In the genomic region with DNA sequence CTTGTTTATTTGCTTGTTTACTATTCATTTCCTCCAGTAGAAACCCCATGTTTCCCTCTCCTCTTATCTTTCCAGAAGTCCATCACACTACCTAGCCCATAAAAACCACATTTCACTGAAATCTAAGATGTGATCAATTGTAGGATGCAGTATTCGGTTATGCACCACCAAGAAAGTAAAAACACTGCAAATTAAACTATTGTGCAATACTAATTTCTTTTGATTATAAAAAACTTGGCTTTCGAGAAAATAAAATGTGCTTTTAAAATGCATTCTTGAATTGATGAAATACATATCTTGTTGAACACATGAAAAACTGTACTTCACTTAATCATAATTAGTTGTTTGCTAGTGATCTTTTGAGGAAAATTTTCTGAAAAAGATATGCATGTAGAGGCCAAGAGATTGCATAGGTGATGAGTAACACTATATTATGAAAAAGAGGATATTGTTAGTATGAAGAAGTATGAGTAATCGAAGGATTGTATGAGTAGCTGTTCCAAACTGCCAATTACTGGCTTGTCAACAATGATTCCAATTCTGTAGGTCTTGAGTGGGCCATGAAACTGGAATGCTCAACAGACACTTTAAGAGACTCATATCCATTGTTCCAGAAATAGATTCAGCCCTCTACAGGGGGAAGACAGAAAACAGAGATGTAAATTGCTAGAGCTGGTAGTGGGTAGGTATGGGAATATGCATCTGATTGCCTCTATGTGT, we compare ENCODE assay signal across 1 cellular context.
TF ChIP-seq lines count a peak whose summit lies in the region.

No MANE protein-coding gene starts in this region.

TF ChIP-seq in A549, 52 proteins besides CTCF, POLR2A, EP300 and RAD21 (continued from another document):
- TF ChIP-seq FOSL2 (IDR thresholded peaks at IDR 0.05) = no peak
- peak; percentile 11; the same call in 1 of the 2 replicates for TF ChIP-seq FOSL2 (CRISPR knock-in tag; IDR thresholded peaks at IDR 0.05)
- no peak for TF ChIP-seq TFCP2L1 (CRISPR knock-in tag; IDR thresholded peaks at IDR 0.05)
